Comparison of ENCODE assay signal across 29 cellular contexts in the genomic region with DNA sequence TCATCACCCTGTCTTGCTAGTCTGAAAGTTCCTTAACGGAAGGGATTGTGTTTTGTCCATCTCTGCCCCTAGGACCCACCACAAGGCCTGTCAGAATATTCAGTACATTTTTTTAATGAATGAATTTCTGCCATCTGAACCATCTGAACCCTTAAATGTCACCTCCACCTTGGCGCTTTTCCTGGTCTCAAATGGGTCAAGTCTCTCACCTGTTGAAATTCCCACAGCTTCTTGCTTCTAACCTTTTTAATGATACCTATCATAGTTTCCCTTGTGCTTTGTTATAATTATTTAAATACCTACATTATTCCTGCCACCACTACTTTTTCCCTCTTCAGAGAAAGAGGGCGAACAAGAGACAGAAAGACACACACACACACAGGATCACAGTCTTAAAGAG. TPM values are rescaled to one million over a fixed set of nuclear protein-coding genes. Genes with fewer than 3 reads are reported as not detected.
"Had no signal": no experiment of that assay in that cellular context is flagged by ENCODE, and none has a peak within 500 bp of the region (broad histone marks: within the 10 kb centered on the region; RNA-seq: fewer than 3 reads in every experiment).

No MANE protein-coding gene starts in this region.

- H3K27ac Mint-ChIP-seq: natural killer cell treated with Interleukin-12 subunit alpha and Interleukin-12 subunit beta and Interleukin-15 and Interleukin-18, amount 100 ng/mL, for 72 hours; nephron progenitor cell; progenitor cell of endocrine pancreas; stimulated activated effector memory CD8-positive, alpha-beta T cell treated with anti-CD3 and anti-CD28 coated beads, Interleukin-12 subunit alpha, Interleukin-12 subunit beta, amount 100 ng/mL, for 72 hours; stimulated activated naive B cell treated with anti-CD40 and anti-IgM and Interleukin-4, amounts not matched to agents 10 μg/mL and 1 μg/mL and 100 μg/mL, for 72 hours; stimulated activated naive CD8-positive, alpha-beta T cell treated with anti-CD3 and anti-CD28 coated beads, Interleukin-15, Interleukin-2, amounts not matched to agents 100 ng/mL and 50 ng/mL, for 24 hours had no signal

- DNase-seq: nephron progenitor cell; nucleus accumbens; posterior cingulate gyrus; psoas muscle; right cardiac atrium; right lobe of liver; sigmoid colon; small intestine; stimulated activated CD4-positive, alpha-beta T cell treated with anti-CD3 and anti-CD28 coated beads, Interleukin-15, amount 100 ng/mL, for 24 hours; stimulated activated CD4-positive, alpha-beta T cell treated with anti-CD3 and anti-CD28 coated beads, Interleukin-2, amount 100 ng/mL, for 24 hours; stimulated activated CD4-positive, alpha-beta T cell treated with anti-CD3 and anti-CD28 coated beads, Interleukin-2, amount 100 ng/mL, for 48 hours; stimulated activated CD4-positive, alpha-beta T cell treated with anti-CD3 and anti-CD28 coated beads, Interleukin-4, amount 100 ng/mL, for 24 hours; stimulated activated naive B cell treated with anti-CD40 and anti-IgM and Interleukin-4, amounts not matched to agents 10 μg/mL and 1 μg/mL and 100 μg/mL, for 72 hours; stimulated activated naive CD4-positive, alpha-beta T cell treated with Interleukin-2 at 50 U/mL for 16 hours; stomach; thyroid gland; trophoblast cell; upper lobe of left lung had no signal

- H3K9me3 Mint-ChIP-seq: natural killer cell treated with Interleukin-12 subunit alpha and Interleukin-12 subunit beta and Interleukin-15 and Interleukin-18, amount 100 ng/mL, for 72 hours; stimulated activated effector memory CD8-positive, alpha-beta T cell treated with anti-CD3 and anti-CD28 coated beads, Interleukin-12 subunit alpha, Interleukin-12 subunit beta, amount 100 ng/mL, for 72 hours; stimulated activated naive B cell treated with anti-CD40 and anti-IgM and Interleukin-4, amounts not matched to agents 10 μg/mL and 1 μg/mL and 100 μg/mL, for 72 hours; stimulated activated naive CD8-positive, alpha-beta T cell treated with anti-CD3 and anti-CD28 coated beads, Interleukin-15, Interleukin-2, amounts not matched to agents 100 ng/mL and 50 ng/mL, for 24 hours had no signal

- H3K36me3 ChIP-seq: neutrophil, right lobe of liver, sigmoid colon, stomach, thoracic aorta, thyroid gland, tibial nerve, upper lobe of left lung, vagina had no signal

- H3K27ac ChIP-seq: neutrophil, parathyroid adenoma, psoas muscle, right lobe of liver, sigmoid colon, stomach, thoracic aorta, thyroid gland, tibial nerve, upper lobe of left lung, vagina had no signal

- H3K4me1 Mint-ChIP-seq: neural crest cell; stimulated activated effector memory CD8-positive, alpha-beta T cell treated with anti-CD3 and anti-CD28 coated beads, Interleukin-12 subunit alpha, Interleukin-12 subunit beta, amount 100 ng/mL, for 72 hours; stimulated activated naive B cell treated with anti-CD40 and anti-IgM and Interleukin-4, amounts not matched to agents 10 μg/mL and 1 μg/mL and 100 μg/mL, for 72 hours had no signal

- H3K27me3 ChIP-seq: neutrophil, sigmoid colon, stomach, thyroid gland, upper lobe of left lung, vagina had no signal

- H3K27me3 Mint-ChIP-seq: progenitor cell of endocrine pancreas had no signal

- H2AFZ ChIP-seq: parathyroid adenoma had no signal

- H3K36me3 Mint-ChIP-seq: natural killer cell treated with Interleukin-12 subunit alpha and Interleukin-12 subunit beta and Interleukin-15 and Interleukin-18, amount 100 ng/mL, for 72 hours; stimulated activated effector memory CD8-positive, alpha-beta T cell treated with anti-CD3 and anti-CD28 coated beads, Interleukin-12 subunit alpha, Interleukin-12 subunit beta, amount 100 ng/mL, for 72 hours; stimulated activated naive B cell treated with anti-CD40 and anti-IgM and Interleukin-4, amounts not matched to agents 10 μg/mL and 1 μg/mL and 100 μg/mL, for 72 hours had no signal

- H3K9me3 ChIP-seq: neutrophil, psoas muscle, right lobe of liver, sigmoid colon, stomach, thoracic aorta, thyroid gland, tibial nerve, upper lobe of left lung, vagina had no signal

- H3K4me1 ChIP-seq: parathyroid adenoma, psoas muscle, right lobe of liver, stomach, thyroid gland had no signal

- H3K79me2 ChIP-seq: parathyroid adenoma had no signal

- H3K9ac ChIP-seq: parathyroid adenoma had no signal

- FAIRE-seq: small intestine, urothelium cell line had no signal

- H3K4me3 ChIP-seq: psoas muscle, right lobe of liver, sigmoid colon, stomach, thoracic aorta, thyroid gland, tibial nerve, upper lobe of left lung, vagina had no signal

- H3K4me3 Mint-ChIP-seq: natural killer cell treated with Interleukin-12 subunit alpha and Interleukin-12 subunit beta and Interleukin-15 and Interleukin-18, amount 100 ng/mL, for 72 hours; nephron progenitor cell; neural crest cell; stimulated activated effector memory CD8-positive, alpha-beta T cell treated with anti-CD3 and anti-CD28 coated beads, Interleukin-12 subunit alpha, Interleukin-12 subunit beta, amount 100 ng/mL, for 72 hours; stimulated activated naive B cell treated with anti-CD40 and anti-IgM and Interleukin-4, amounts not matched to agents 10 μg/mL and 1 μg/mL and 100 μg/mL, for 72 hours; stimulated activated naive CD8-positive, alpha-beta T cell treated with anti-CD3 and anti-CD28 coated beads, Interleukin-15, Interleukin-2, amounts not matched to agents 100 ng/mL and 50 ng/mL, for 24 hours had no signal

- ATAC-seq: natural killer cell treated with Interleukin-12 subunit alpha and Interleukin-12 subunit beta and Interleukin-15 and Interleukin-18, amount 100 ng/mL, for 72 hours; psoas muscle; right cardiac atrium; right lobe of liver; stimulated activated effector memory CD8-positive, alpha-beta T cell treated with anti-CD3 and anti-CD28 coated beads, Interleukin-12 subunit alpha, Interleukin-12 subunit beta, amount 100 ng/mL, for 72 hours; stimulated activated naive B cell treated with anti-CD40 and anti-IgM and Interleukin-4, amounts not matched to agents 10 μg/mL and 1 μg/mL and 100 μg/mL, for 72 hours had no signal

RNA-seq across cellular contexts. Expression of a gene that starts 48.0 kb away (rescaled TPM):
- total RNA-seq: natural killer cell treated with Interleukin-12 subunit alpha and Interleukin-12 subunit beta and Interleukin-15 and Interleukin-18, amount 100 ng/mL, for 72 hours had no signal
